1 cellular context compared by ENCODE assay signal in the genomic region with DNA sequence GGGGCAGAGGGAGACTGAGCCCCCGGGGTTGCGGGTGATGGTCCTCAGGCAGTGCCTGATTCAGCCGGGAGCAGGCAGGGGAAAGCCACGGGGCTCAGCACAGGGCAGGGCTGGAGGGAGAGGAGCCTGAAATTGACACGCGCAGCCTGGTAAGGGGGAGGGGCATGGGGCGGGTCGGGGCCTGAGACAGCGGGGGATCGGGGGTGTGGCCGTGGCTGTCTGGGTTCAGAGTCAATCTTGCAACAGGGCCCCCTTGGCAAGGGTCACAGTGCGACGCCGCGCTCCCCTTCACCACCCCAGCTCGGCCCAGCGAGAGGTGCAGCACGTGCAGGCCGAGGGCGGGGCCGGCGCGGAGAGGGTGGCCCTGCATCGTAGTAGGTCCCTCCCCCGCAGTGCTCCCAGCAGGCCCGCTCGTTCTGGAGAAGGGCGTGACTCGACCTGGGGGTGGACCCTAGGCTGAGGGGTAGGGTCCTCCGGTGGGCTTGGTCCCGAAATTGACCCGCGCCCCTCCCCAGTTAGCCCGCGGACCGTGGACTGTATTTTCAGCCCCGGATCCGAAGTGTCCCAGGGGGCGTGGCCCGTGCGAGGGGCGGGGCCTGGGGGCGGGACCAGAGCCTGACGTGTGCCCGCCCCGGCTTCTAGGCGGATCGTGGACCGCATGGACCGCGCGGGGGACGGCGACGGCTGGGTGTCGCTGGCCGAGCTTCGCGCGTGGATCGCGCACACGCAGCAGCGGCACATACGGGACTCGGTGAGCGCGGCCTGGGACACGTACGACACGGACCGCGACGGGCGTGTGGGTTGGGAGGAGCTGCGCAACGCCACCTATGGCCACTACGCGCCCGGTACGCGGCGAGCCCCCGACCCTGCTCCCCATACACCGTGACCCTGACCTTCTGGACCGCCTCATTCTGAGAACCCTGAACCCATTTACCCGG.
TF ChIP-seq lines count a peak whose summit lies in the region.

No MANE protein-coding gene starts in this region.

TF ChIP-seq in HCT116, 20 proteins besides CTCF, POLR2A, EP300 and RAD21 (continued from another document):
- TF ChIP-seq SIN3A (IDR thresholded peaks at IDR 0.05; ENCODE audit: low read depth) (no peak), FOSL1 (IDR thresholded peaks at IDR 0.05; ENCODE audit: low read depth) (no peak), ZFX (IDR thresholded peaks at IDR 0.05) (no peak), JUND (IDR thresholded peaks at IDR 0.05) (no peak), YY1 (IDR thresholded peaks at IDR 0.05; ENCODE audit: extremely low read depth, insufficient replicate concordance, low read depth, low read length) (no peak)
- TF ChIP-seq, protein P1, sequence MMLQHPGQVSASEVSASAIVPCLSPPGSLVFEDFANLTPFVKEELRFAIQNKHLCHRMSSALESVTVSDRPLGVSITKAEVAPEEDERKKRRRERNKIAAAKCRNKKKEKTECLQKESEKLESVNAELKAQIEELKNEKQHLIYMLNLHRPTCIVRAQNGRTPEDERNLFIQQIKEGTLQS (IDR thresholded peaks at IDR 0.05), result no peak
- TF ChIP-seq, protein P2, sequence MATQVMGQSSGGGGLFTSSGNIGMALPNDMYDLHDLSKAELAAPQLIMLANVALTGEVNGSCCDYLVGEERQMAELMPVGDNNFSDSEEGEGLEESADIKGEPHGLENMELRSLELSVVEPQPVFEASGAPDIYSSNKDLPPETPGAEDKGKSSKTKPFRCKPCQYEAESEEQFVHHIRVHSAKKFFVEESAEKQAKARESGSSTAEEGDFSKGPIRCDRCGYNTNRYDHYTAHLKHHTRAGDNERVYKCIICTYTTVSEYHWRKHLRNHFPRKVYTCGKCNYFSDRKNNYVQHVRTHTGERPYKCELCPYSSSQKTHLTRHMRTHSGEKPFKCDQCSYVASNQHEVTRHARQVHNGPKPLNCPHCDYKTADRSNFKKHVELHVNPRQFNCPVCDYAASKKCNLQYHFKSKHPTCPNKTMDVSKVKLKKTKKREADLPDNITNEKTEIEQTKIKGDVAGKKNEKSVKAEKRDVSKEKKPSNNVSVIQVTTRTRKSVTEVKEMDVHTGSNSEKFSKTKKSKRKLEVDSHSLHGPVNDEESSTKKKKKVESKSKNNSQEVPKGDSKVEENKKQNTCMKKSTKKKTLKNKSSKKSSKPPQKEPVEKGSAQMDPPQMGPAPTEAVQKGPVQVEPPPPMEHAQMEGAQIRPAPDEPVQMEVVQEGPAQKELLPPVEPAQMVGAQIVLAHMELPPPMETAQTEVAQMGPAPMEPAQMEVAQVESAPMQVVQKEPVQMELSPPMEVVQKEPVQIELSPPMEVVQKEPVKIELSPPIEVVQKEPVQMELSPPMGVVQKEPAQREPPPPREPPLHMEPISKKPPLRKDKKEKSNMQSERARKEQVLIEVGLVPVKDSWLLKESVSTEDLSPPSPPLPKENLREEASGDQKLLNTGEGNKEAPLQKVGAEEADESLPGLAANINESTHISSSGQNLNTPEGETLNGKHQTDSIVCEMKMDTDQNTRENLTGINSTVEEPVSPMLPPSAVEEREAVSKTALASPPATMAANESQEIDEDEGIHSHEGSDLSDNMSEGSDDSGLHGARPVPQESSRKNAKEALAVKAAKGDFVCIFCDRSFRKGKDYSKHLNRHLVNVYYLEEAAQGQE (IDR thresholded peaks at IDR 0.05; ENCODE audit: low read depth), result no peak
- TF ChIP-seq, protein P3, sequence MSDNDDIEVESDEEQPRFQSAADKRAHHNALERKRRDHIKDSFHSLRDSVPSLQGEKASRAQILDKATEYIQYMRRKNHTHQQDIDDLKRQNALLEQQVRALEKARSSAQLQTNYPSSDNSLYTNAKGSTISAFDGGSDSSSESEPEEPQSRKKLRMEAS (IDR thresholded peaks at IDR 0.05), result no peak
TF ChIP-seq in HCT116: peak in this region for 0.
